Comparison of ENCODE assay signal across 15 cellular contexts in genomic region chr17:33125552-33125950, GRCh38.
DNase-seq lines count a peak whose midpoint lies in the region; ATAC-seq and TF ChIP-seq lines count a peak whose summit lies in the region.
"Had no signal": no experiment of that assay in that cellular context is flagged by ENCODE, and none has a peak within 500 bp of the region (broad histone marks: within the 10 kb centered on the region; RNA-seq: fewer than 3 reads in every experiment).

No MANE protein-coding gene starts in this region.

- CTCF ChIA-PET in HEK293T (lab: Yijun Ruan, JAX): no interaction called here

- peak; percentile 4 for DNase-seq in COLO668 (lab: John Stamatoyannopoulos, UW; ENCODE audit: unreplicated experiment)
- peak; percentile 53 for DNase-seq in NCI-H1092 treated with DMSO at 0.1 percent for 48 hours (lab: John Stamatoyannopoulos, UW)
- DNase-seq in NCI-H345 treated with DMSO at 0.1 percent for 48 hours (lab: John Stamatoyannopoulos, UW; ENCODE audit: unreplicated experiment): peak; percentile 58
- DNase-seq in mesenteric fat pad (ENCODE audit: low spot score): peak; percentile 6
- DNase-seq in HEK293T (ENCODE audit: extremely low spot score): no peak
- DNase-seq in activated naive CD4-positive, alpha-beta T cell (lab: John Stamatoyannopoulos, UW): no peak
- DNase-seq: CD8-positive, alpha-beta T cell; COR-L47; DMS 273 treated with DMSO at 0.1 percent for 48 hours; DMS53; GDM1; GM23248; HCEC 1CT; HFFc6 had no signal

- POLR2A ChIA-PET in HEK293T (lab: Yijun Ruan, JAX): no interaction called here

- ATAC-seq in HG03159 (IDR thresholded peaks at IDR 0.05; ENCODE audit: unreplicated experiment): no peak
- ATAC-seq: CD8-positive, alpha-beta T cell had no signal

TF ChIP-seq in HEK293T, 16 proteins besides CTCF, POLR2A, EP300 and RAD21:
- TF ChIP-seq ARNT (IDR thresholded peaks at IDR 0.05) (no peak), NFRKB (IDR thresholded peaks at IDR 0.05) (no peak), SP1 (IDR thresholded peaks at IDR 0.05) (no peak), SUZ12 (IDR thresholded peaks at IDR 0.05) (no peak), ZNF384 (IDR thresholded peaks at IDR 0.05) (no peak), CTBP1 (IDR thresholded peaks at IDR 0.05; ENCODE audit: borderline replicate concordance) (no peak), LEF1 (IDR thresholded peaks at IDR 0.05; ENCODE audit: borderline replicate concordance) (no peak), PKNOX1 (IDR thresholded peaks at IDR 0.05) (no peak), HDGF (IDR thresholded peaks at IDR 0.05; ENCODE audit: borderline replicate concordance) (no peak), FOXA1 (IDR thresholded peaks at IDR 0.05) (no peak), L3MBTL2 (conservative IDR thresholded peaks at IDR 0.05) (no peak), TARDBP (IDR thresholded peaks at IDR 0.05) (no peak), BHLHE40 (IDR thresholded peaks at IDR 0.05; ENCODE audit: borderline replicate concordance) (no peak), FOXM1 (IDR thresholded peaks at IDR 0.05; ENCODE audit: borderline replicate concordance) (no peak), ELF4 (IDR thresholded peaks at IDR 0.05) (no peak), FOXK2 (IDR thresholded peaks at IDR 0.05) (no peak)
TF ChIP-seq in HEK293T: peak in this region for 0.

Comparison
In these comparisons a context has a peak if more than half of its experiments do, and no peak if none do; other contexts are left out.
1. DNase-seq: peak in COLO668 (single experiment), NCI-H1092 treated with DMSO at 0.1 percent for 48 hours (single experiment), NCI-H345 treated with DMSO at 0.1 percent for 48 hours (single experiment) and mesenteric fat pad (single experiment); none in HEK293T (single experiment) and activated naive CD4-positive, alpha-beta T cell (0 of 4).